In the genomic region with DNA sequence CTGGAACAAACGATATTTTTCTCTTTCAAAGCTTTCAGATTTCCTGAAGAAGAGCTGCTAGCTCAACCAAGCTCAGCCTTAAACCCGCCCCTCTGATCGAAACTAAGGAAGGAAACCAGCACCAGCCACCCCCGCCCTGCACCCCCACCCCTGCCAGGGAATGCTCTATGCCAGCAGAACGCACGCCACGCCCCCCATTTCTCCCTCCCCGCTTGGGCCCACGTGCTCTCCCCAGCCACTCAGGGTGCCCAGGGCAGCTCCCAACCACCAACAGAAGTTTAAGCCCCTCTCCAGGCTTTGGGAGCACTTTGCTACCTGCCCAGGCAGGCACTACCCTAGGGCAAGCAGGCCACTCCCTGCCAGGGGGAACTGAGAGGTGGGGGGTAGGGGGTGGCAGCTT, we compare ENCODE assay signal across 11 cellular contexts. TPM values are rescaled to one million over a fixed set of nuclear protein-coding genes. Genes with fewer than 3 reads are reported as not detected.
DNase-seq lines count a peak whose midpoint lies in the region; ATAC-seq, FAIRE-seq and TF ChIP-seq lines count a peak whose summit lies in the region.
"Had no signal": no experiment of that assay in that cellular context is flagged by ENCODE, and none has a peak within 500 bp of the region (broad histone marks: within the 10 kb centered on the region; RNA-seq: fewer than 3 reads in every experiment).

No MANE protein-coding gene starts in this region.

- no peak for FAIRE-seq in endothelial cell of umbilical vein (lab: Jason Lieb, UNC)
- FAIRE-seq: G401.6 had no signal

- no peaks in the 10 kb centered on the region for H3K9me3 ChIP-seq in CD8-positive, alpha-beta T cell (ENCODE audit: low read length)
- H3K9me3 ChIP-seq in RWPE2 (ENCODE audit: severe bottlenecking) (no peaks in the 10 kb centered on the region), endothelial cell of umbilical vein (replicated peaks; ENCODE audit: control insufficient read depth, insufficient read depth, low read length) (no peaks in the 10 kb centered on the region)

- no peak for TF ChIP-seq CTCF in CD8-positive, alpha-beta T cell (IDR thresholded peaks at IDR 0.05)
- TF ChIP-seq CTCF in RWPE2 (IDR thresholded peaks at IDR 0.05; ENCODE audit: poor library complexity, severe bottlenecking) (no peak), endothelial cell of umbilical vein (IDR thresholded peaks at IDR 0.05; ENCODE audit: extremely low read depth in 1 of 2, insufficient read depth in 1 of 2, low read depth in 1 of 2, low read length in 2 of 2) (no peak), natural killer cell (IDR thresholded peaks at IDR 0.05) (no peak)

- no peaks in the 10 kb centered on the region for H3K36me3 ChIP-seq in CD8-positive, alpha-beta T cell (ENCODE audit: insufficient read depth, low read length)
- no peaks in the 10 kb centered on the region for H3K36me3 ChIP-seq in RWPE2 (ENCODE audit: low read depth)
- H3K36me3 ChIP-seq in endothelial cell of umbilical vein (ENCODE audit: control insufficient read depth in 2 of 2, extremely low read depth in 1 of 2, insufficient read depth in 2 of 2, low read length in 2 of 2): no peaks in the 10 kb centered on the region

- peak; percentile 45 for ATAC-seq in CD8-positive, alpha-beta T cell
- ATAC-seq in RWPE2 (ENCODE audit: low read depth) (peak; percentile 59), sciatic nerve (peak; percentile 35), GM21723 (IDR thresholded peaks at IDR 0.05; ENCODE audit: unreplicated experiment) (no peak), natural killer cell (no peak), HG03135 (IDR thresholded peaks at IDR 0.05; ENCODE audit: unreplicated experiment) (no peak)

- dilution Hi-C loops in endothelial cell of umbilical vein (cut with MboI; ENCODE audit: extremely low pct_ligation_motif_present, low sequenced_read_pairs): no loop called here

- H3K27ac ChIP-seq in CD8-positive, alpha-beta T cell (ENCODE audit: low read depth, low read length): no peak overlapping the region
- H3K27ac ChIP-seq in RWPE2 (ENCODE audit: poor library complexity, severe bottlenecking) (peak overlapping the region; percentile 38), endothelial cell of umbilical vein (ENCODE audit: insufficient read depth, low read depth, low read length) (no peak overlapping the region)
- H3K27ac ChIP-seq: parathyroid adenoma had no signal

- intact Hi-C loops in CD8-positive, alpha-beta T cell (cut with DNase I, micrococcal nuclease): no loop called here
- intact Hi-C loops in endothelial cell of umbilical vein (cut with micrococcal nuclease) (loop anchor here (10.0 kb wide), 1 partner anchor 173 kb away; no protein-coding TSS in a partner anchor), sciatic nerve (cut with DNase I) (no loop called here), natural killer cell (cut with micrococcal nuclease) (no loop called here)

- no TSS peak for BruUV-seq in endothelial cell of umbilical vein (replicated peaks; lab: Mats Ljungman, UMichigan)

- H3K4me3 ChIP-seq in CD8-positive, alpha-beta T cell (ENCODE audit: low read depth, low read length): peak overlapping the region; percentile 18
- H3K4me3 ChIP-seq in RWPE2 (ENCODE audit: severe bottlenecking) (no peak overlapping the region), endothelial cell of umbilical vein (replicated peaks in 1 of 3; ENCODE audit: insufficient read depth in 1 of 3, low read depth in 1 of 3, low read length in 3 of 3) (no peak overlapping the region)

- no peaks in the 10 kb centered on the region for H3K79me2 ChIP-seq in endothelial cell of umbilical vein (ENCODE audit: control insufficient read depth, insufficient read depth, low read length)
- H3K79me2 ChIP-seq: parathyroid adenoma had no signal

- no peaks in the 10 kb centered on the region for H3K27me3 Mint-ChIP-seq in CD8-positive, alpha-beta T cell (ENCODE audit: low read depth)
- H3K27me3 Mint-ChIP-seq in natural killer cell (ENCODE audit: low read depth in 2 of 2): no peaks in the 10 kb centered on the region

- CTCF ChIA-PET in CD8-positive, alpha-beta T cell (lab: Charles Lee): interaction anchor here (0.8 to 22.6 kb wide), 8 partner anchors 12 to 496 kb away, joined by 3 to 950 read pairs (median 4); a partner anchor contains a TSS
- CTCF ChIA-PET in endothelial cell of umbilical vein (lab: Charles Lee): interaction anchor here (0.6 to 7.8 kb wide), 6 partner anchors 12 to 721 kb away, joined by 3 to 120 read pairs (median 6); no protein-coding TSS in a partner anchor

- H3K4me3 Mint-ChIP-seq in CD8-positive, alpha-beta T cell: peak overlapping the region; percentile 26
- no peak overlapping the region for H3K4me3 Mint-ChIP-seq in natural killer cell

- no peaks in the 10 kb centered on the region for H4K20me1 ChIP-seq in endothelial cell of umbilical vein (replicated peaks; ENCODE audit: control insufficient read depth, extremely low read depth, insufficient read depth, low read length)

- H3K9me1 ChIP-seq in endothelial cell of umbilical vein (replicated peaks; ENCODE audit: control insufficient read depth, extremely low read depth, insufficient read depth, low read length): no peaks in the 10 kb centered on the region

- H3K9me3 Mint-ChIP-seq in CD8-positive, alpha-beta T cell: no peaks in the 10 kb centered on the region
- no peaks in the 10 kb centered on the region for H3K9me3 Mint-ChIP-seq in natural killer cell

- no peaks in the 10 kb centered on the region for H3K36me3 Mint-ChIP-seq in CD8-positive, alpha-beta T cell
- no peaks in the 10 kb centered on the region for H3K36me3 Mint-ChIP-seq in natural killer cell

- peaks cover 21% of the 10 kb centered on the region for H3K4me1 ChIP-seq in CD8-positive, alpha-beta T cell (ENCODE audit: insufficient read depth, low read length)
- H3K4me1 ChIP-seq in RWPE2 (ENCODE audit: insufficient read depth, poor library complexity, severe bottlenecking) (peaks cover 36% of the 10 kb centered on the region), endothelial cell of umbilical vein (ENCODE audit: control insufficient read depth, extremely low read depth, insufficient read depth, low read length) (no peaks in the 10 kb centered on the region)
- H3K4me1 ChIP-seq: parathyroid adenoma had no signal

- no peak for TF ChIP-seq POLR2A in endothelial cell of umbilical vein (IDR thresholded peaks at IDR 0.05; ENCODE audit: low read depth, low read length)

- H2AFZ ChIP-seq in endothelial cell of umbilical vein (ENCODE audit: low read depth, low read length): peak overlapping the region; percentile 65
- H2AFZ ChIP-seq: parathyroid adenoma had no signal

- H3K4me1 Mint-ChIP-seq in CD8-positive, alpha-beta T cell (ENCODE audit: low read depth): peaks cover 20% of the 10 kb centered on the region
- H3K4me1 Mint-ChIP-seq in natural killer cell: peaks cover 13 to 52% of the 10 kb centered on the region in 2 donors

- H3K27me3 ChIP-seq in CD8-positive, alpha-beta T cell (ENCODE audit: insufficient read depth, low read length): no peaks in the 10 kb centered on the region
- no peaks in the 10 kb centered on the region for H3K27me3 ChIP-seq in RWPE2 (ENCODE audit: insufficient read depth, poor library complexity, severe bottlenecking)
- no peaks in the 10 kb centered on the region for H3K27me3 ChIP-seq in endothelial cell of umbilical vein (ENCODE audit: control insufficient read depth in 2 of 2, insufficient read depth in 2 of 2, low read length in 2 of 2)

- H3K27ac Mint-ChIP-seq in CD8-positive, alpha-beta T cell: peak overlapping the region; percentile 80
- H3K27ac Mint-ChIP-seq in natural killer cell: no peak overlapping the region

- no peak overlapping the region for H3K4me2 ChIP-seq in endothelial cell of umbilical vein (ENCODE audit: insufficient read depth, low read length)

- H3K9ac ChIP-seq in endothelial cell of umbilical vein (replicated peaks; ENCODE audit: extremely low read depth, insufficient read depth, low read length): no peak overlapping the region
- H3K9ac ChIP-seq: parathyroid adenoma had no signal

- POLR2A ChIA-PET in CD8-positive, alpha-beta T cell (lab: Charles Lee): interaction anchor here (1.2 to 1.4 kb wide), 2 partner anchors 257 to 282 kb away, joined by 4 to 5 read pairs; no protein-coding TSS in a partner anchor
- POLR2A ChIA-PET in endothelial cell of umbilical vein (lab: Charles Lee): no interaction called here

- DNase-seq in CD8-positive, alpha-beta T cell: peak in 5 of 7 experiments; percentile 16 to 66 (median 44)
- peak; percentile 86 for DNase-seq in RWPE2 (ENCODE audit: low spot score)
- peak; percentile 42 for DNase-seq in endothelial cell of umbilical vein (ENCODE audit: low read depth, low spot score)
- peak; percentile 79 for DNase-seq in sciatic nerve (ENCODE audit: low spot score)
- no peak for DNase-seq in AG08395 (ENCODE audit: low spot score)
- DNase-seq in natural killer cell: no peak

RNA-seq across cellular contexts. Expression of a gene that starts 18.8 kb away (rescaled TPM):
- not detected for total RNA-seq in CD8-positive, alpha-beta T cell
- not detected in 2 replicates for total RNA-seq in endothelial cell of umbilical vein
- polyA plus RNA-seq in endothelial cell of umbilical vein: not detected in 2 replicates
- polyA plus RNA-seq in endothelial cell of umbilical vein (2011; cell fraction: cytosol; rRNA removed): not detected in 2 replicates
- 0.34 TPM in 1 of 2 replicates, not detected in the other for polyA plus RNA-seq in endothelial cell of umbilical vein (2011; cell fraction: nucleus; rRNA removed)
- not detected in 2 replicates for polyA plus RNA-seq in endothelial cell of umbilical vein (2012)
- not detected in 2 replicates for polyA minus RNA-seq in endothelial cell of umbilical vein
- polyA minus RNA-seq in endothelial cell of umbilical vein (2011; cell fraction: cytosol; rRNA and poly(A)+ RNA removed): not detected
- not detected in 2 replicates for polyA minus RNA-seq in endothelial cell of umbilical vein (2011; cell fraction: nucleus; rRNA and poly(A)+ RNA removed)
- not detected for total RNA-seq in sciatic nerve
- not detected for total RNA-seq in natural killer cell
- total RNA-seq: glomerular endothelial cell had no signal

RNA-seq across cellular contexts. Expression of a gene that starts 33.5 kb away (rescaled TPM):
- total RNA-seq in CD8-positive, alpha-beta T cell: not detected
- total RNA-seq in endothelial cell of umbilical vein (not detected in 2 replicates), sciatic nerve (not detected), natural killer cell (under 1 TPM in 1 of 3 donors, not detected in 2; 0.18 TPM)
- not detected in 2 replicates for polyA plus RNA-seq in endothelial cell of umbilical vein
- not detected in 2 replicates for polyA plus RNA-seq in endothelial cell of umbilical vein (2011; cell fraction: cytosol; rRNA removed)
- not detected in 2 replicates for polyA plus RNA-seq in endothelial cell of umbilical vein (2011; cell fraction: nucleus; rRNA removed)
- not detected in 2 replicates for polyA plus RNA-seq in endothelial cell of umbilical vein (2012)
- not detected in 2 replicates for polyA minus RNA-seq in endothelial cell of umbilical vein
- not detected for polyA minus RNA-seq in endothelial cell of umbilical vein (2011; cell fraction: cytosol; rRNA and poly(A)+ RNA removed)
- polyA minus RNA-seq in endothelial cell of umbilical vein (2011; cell fraction: nucleus; rRNA and poly(A)+ RNA removed): not detected in 2 replicates

RNA-seq across cellular contexts. Expression of a gene that starts 37.2 kb away (rescaled TPM):
- under 1 TPM; 0.42 to 0.57 TPM for total RNA-seq in CD8-positive, alpha-beta T cell
- total RNA-seq in endothelial cell of umbilical vein (22.1 and 31.7 TPM in 2 replicates), sciatic nerve (9.6 TPM), natural killer cell (under 1 TPM in 2 of 3 donors, not detected in 1; 0.24 to 0.25 TPM)
- polyA plus RNA-seq in endothelial cell of umbilical vein: 23.5 and 25.8 TPM in 2 replicates
- polyA plus RNA-seq in endothelial cell of umbilical vein (2011; cell fraction: cytosol; rRNA removed): 22.8 and 28.4 TPM in 2 replicates
- polyA plus RNA-seq in endothelial cell of umbilical vein (2011; cell fraction: nucleus; rRNA removed): 16.9 and 55.4 TPM in 2 replicates
- polyA plus RNA-seq in endothelial cell of umbilical vein (2012): 27.8 and 42.2 TPM in 2 replicates
- polyA minus RNA-seq in endothelial cell of umbilical vein: 29.3 and 35.1 TPM in 2 replicates
- 769 TPM for polyA minus RNA-seq in endothelial cell of umbilical vein (2011; cell fraction: cytosol; rRNA and poly(A)+ RNA removed)
- polyA minus RNA-seq in endothelial cell of umbilical vein (2011; cell fraction: nucleus; rRNA and poly(A)+ RNA removed): 11.2 and 15.6 TPM in 2 replicates

RNA-seq across cellular contexts. Expression of a gene that starts 53.7 kb away (rescaled TPM):
- not detected for total RNA-seq in CD8-positive, alpha-beta T cell
- total RNA-seq in endothelial cell of umbilical vein (not detected in 2 replicates), sciatic nerve (not detected), natural killer cell (not detected)
- not detected in 2 replicates for polyA plus RNA-seq in endothelial cell of umbilical vein
- not detected in 2 replicates for polyA plus RNA-seq in endothelial cell of umbilical vein (2011; cell fraction: cytosol; rRNA removed)
- polyA plus RNA-seq in endothelial cell of umbilical vein (2011; cell fraction: nucleus; rRNA removed): not detected in 2 replicates
- polyA plus RNA-seq in endothelial cell of umbilical vein (2012): not detected in 2 replicates
- not detected in 2 replicates for polyA minus RNA-seq in endothelial cell of umbilical vein
- polyA minus RNA-seq in endothelial cell of umbilical vein (2011; cell fraction: cytosol; rRNA and poly(A)+ RNA removed): not detected
- polyA minus RNA-seq in endothelial cell of umbilical vein (2011; cell fraction: nucleus; rRNA and poly(A)+ RNA removed): not detected in 2 replicates
- total RNA-seq: glomerular endothelial cell had no signal

Comparison
In these comparisons a context has a peak if more than half of its experiments do, and no peak if none do; other contexts are left out.
1. ATAC-seq: peak in CD8-positive, alpha-beta T cell (single experiment), RWPE2 (single experiment) and sciatic nerve (single experiment); none in GM21723 (single experiment), natural killer cell (0 of 3) and HG03135 (single experiment).
2. DNase-seq: peak in CD8-positive, alpha-beta T cell (5 of 7), RWPE2 (single experiment), endothelial cell of umbilical vein (single experiment) and sciatic nerve (single experiment); none in AG08395 (single experiment) and natural killer cell (single experiment).